Comparison of ENCODE assay signal across 8 cellular contexts in the genomic region with DNA sequence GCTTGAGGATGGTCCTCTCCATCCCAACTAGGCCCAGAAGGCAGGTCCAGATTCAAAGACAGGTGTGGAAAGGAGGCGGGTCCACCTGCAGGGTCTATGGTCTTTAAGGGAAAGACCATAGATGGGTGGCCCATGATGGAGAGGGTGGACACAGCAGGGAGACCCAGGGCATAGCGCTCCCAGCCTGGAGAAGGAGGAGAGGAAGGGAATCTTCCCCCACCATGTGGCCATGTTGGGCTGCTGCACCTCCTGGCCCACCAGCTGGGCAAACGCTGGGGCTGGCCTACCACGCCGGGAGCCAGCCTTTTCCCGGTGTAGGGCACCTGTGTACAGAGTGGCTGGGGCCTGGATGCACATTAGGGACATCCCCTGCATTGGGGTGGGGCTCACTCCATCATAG.
DNase-seq lines count a peak whose midpoint lies in the region; ATAC-seq and TF ChIP-seq lines count a peak whose summit lies in the region.

No MANE protein-coding gene starts in this region.

- H3K4me3 ChIP-seq in Caco-2 (ENCODE audit: low read depth, low read length) (no peak overlapping the region), KMS-11 (IDR thresholded peaks at IDR 0.05; ENCODE audit: insufficient read depth, low read depth, low read length) (no peak overlapping the region), breast epithelium (no peak overlapping the region), right lobe of liver (no peak overlapping the region)

- no peaks in the 10 kb centered on the region for H3K9me3 Mint-ChIP-seq in Caco-2 (ENCODE audit: unreplicated experiment)

- TF ChIP-seq POLR2A in breast epithelium (IDR thresholded peaks at IDR 0.05) (no peak), right lobe of liver (IDR thresholded peaks at IDR 0.05) (no peak)

- H3K36me3 Mint-ChIP-seq in Caco-2 (ENCODE audit: insufficient read depth, unreplicated experiment): no peaks in the 10 kb centered on the region

- no TSS peak for BruUV-seq in Caco-2 (replicated peaks; lab: Mats Ljungman, UMichigan)

- peak; percentile 54 to 63 for DNase-seq in Caco-2
- peak in 1 of 2 donors; percentile 17 for DNase-seq in breast epithelium (ENCODE audit: low spot score in 2 of 2)
- peak in 1 of 3 donors; percentile 44 for DNase-seq in right lobe of liver
- no peak for DNase-seq in cortex of kidney (lab: John Stamatoyannopoulos, UW)
- DNase-seq in NCI-H1436 treated with DMSO at 0.1 percent for 48 hours (lab: John Stamatoyannopoulos, UW): no peak

- H3K27ac ChIP-seq in KMS-11: no peak overlapping the region
- H3K27ac ChIP-seq in breast epithelium: no peak overlapping the region
- H3K27ac ChIP-seq in right lobe of liver: no peak overlapping the region

- H3K4me3 Mint-ChIP-seq in Caco-2 (ENCODE audit: unreplicated experiment): no peak overlapping the region

- WGBS in right lobe of liver (ENCODE audit: insufficient coverage, low coverage, low lambda C conversion rate, missing lambda C conversion rate): 57% methylated on average over 3 of the region's 6 CpGs

- peak; percentile 75 to 89 (median 78) for ATAC-seq in right lobe of liver
- no peak for ATAC-seq in GM21723 (IDR thresholded peaks at IDR 0.05; ENCODE audit: unreplicated experiment)
- no peak for ATAC-seq in GM18517 (IDR thresholded peaks at IDR 0.05; ENCODE audit: unreplicated experiment)

- H3K27me3 Mint-ChIP-seq in Caco-2 (ENCODE audit: insufficient read depth, unreplicated experiment): no peaks in the 10 kb centered on the region

- no peaks in the 10 kb centered on the region; the same call in 1 of the 2 replicates for H3K4me1 ChIP-seq in Caco-2
- no peaks in the 10 kb centered on the region for H3K4me1 ChIP-seq in KMS-11 (ENCODE audit: low read depth, poor library complexity, severe bottlenecking)
- no peaks in the 10 kb centered on the region for H3K4me1 ChIP-seq in breast epithelium
- H3K4me1 ChIP-seq in right lobe of liver: peaks cover 0 to 3% (median 0%) of the 10 kb centered on the region in 4 donors

- no peak overlapping the region for H3K27ac Mint-ChIP-seq in Caco-2 (ENCODE audit: unreplicated experiment)

- H3K4me2 ChIP-seq in KMS-11: no peak overlapping the region

- CTCF ChIA-PET in Caco-2 (lab: Charles Lee): interaction anchor here (0.6 to 0.7 kb wide), 2 partner anchors 73 to 95 kb away, joined by 3 read pairs; no protein-coding TSS in a partner anchor

- H4K20me1 ChIP-seq in KMS-11 (ENCODE audit: insufficient read depth): no peaks in the 10 kb centered on the region

- no peak overlapping the region for H3K9ac ChIP-seq in KMS-11

- H3K9me3 ChIP-seq in Caco-2 (0 out of 2 replicates have a peak, but pooled peaks cover 3% of the 10 kb centered on the region), breast epithelium (no peaks in the 10 kb centered on the region), right lobe of liver (no peaks in the 10 kb centered on the region)

- peak; percentile 71 to 75 for TF ChIP-seq CTCF in Caco-2 (IDR thresholded peaks at IDR 0.05; ENCODE audit: insufficient read depth in 1 of 2, low read depth in 1 of 2, low read length in 1 of 2, severe bottlenecking in 1 of 2, unreplicated experiment in 1 of 2)
- TF ChIP-seq CTCF in KMS-11 (conservative IDR thresholded peaks at IDR 0.05; ENCODE audit: low read depth, low read length): peak; percentile 38; the same call in 1 of the 2 replicates
- TF ChIP-seq CTCF in breast epithelium (IDR thresholded peaks at IDR 0.05): peak in 2 of 3 donors; percentile 57 to 68
- peak; percentile 51 to 69 (median 61) for TF ChIP-seq CTCF in right lobe of liver (IDR thresholded peaks at IDR 0.05)

- H3K4me1 Mint-ChIP-seq in Caco-2 (ENCODE audit: low read depth, unreplicated experiment): peaks cover 5% of the 10 kb centered on the region

- intact Hi-C loops in Caco-2 (cut with micrococcal nuclease; ENCODE audit: unreplicated experiment): loop anchor here (5.0 to 10.0 kb wide), 3 partner anchors 101 to 268 kb away; partner anchors contain the start of gene TLE3
- intact Hi-C loops in breast epithelium (cut with DNase I; ENCODE audit: low total_unique reads): no loop called here
- intact Hi-C loops in right lobe of liver (cut with DNase I): loop anchor here in 1 of 2 donors (10.0 kb wide), 1 partner anchor 102 kb away; no protein-coding TSS in a partner anchor

- H3K36me3 ChIP-seq in Caco-2 (ENCODE audit: control insufficient read depth, insufficient read depth, low read length) (no peaks in the 10 kb centered on the region), KMS-11 (ENCODE audit: insufficient read depth) (no peaks in the 10 kb centered on the region), breast epithelium (no peaks in the 10 kb centered on the region), right lobe of liver (no peaks in the 10 kb centered on the region)

- POLR2A ChIA-PET in Caco-2 (lab: Charles Lee): no interaction called here

- H3K27me3 ChIP-seq in Caco-2 (replicated peaks; ENCODE audit: control insufficient read depth, insufficient read depth, low read length): no peaks in the 10 kb centered on the region
- no peaks in the 10 kb centered on the region for H3K27me3 ChIP-seq in KMS-11 (ENCODE audit: insufficient read depth, low read depth)
- H3K27me3 ChIP-seq in breast epithelium: no peaks in the 10 kb centered on the region
- no peaks in the 10 kb centered on the region for H3K27me3 ChIP-seq in right lobe of liver

- no peaks in the 10 kb centered on the region for H3K79me2 ChIP-seq in KMS-11 (ENCODE audit: insufficient read depth, low read depth)

- no peak overlapping the region for H2AFZ ChIP-seq in KMS-11 (ENCODE audit: low read depth)

Comparison
In these comparisons a context has a peak if more than half of its experiments do, and no peak if none do; other contexts are left out.
1. DNase-seq: peak in Caco-2 (2 of 2); none in cortex of kidney (single experiment) and NCI-H1436 treated with DMSO at 0.1 percent for 48 hours (single experiment).
2. ATAC-seq: peak in right lobe of liver (4 of 4); none in GM21723 (single experiment) and GM18517 (single experiment).
3. Peak in every context shown above with its lines, with median percentiles within 50 percentile points of each other: CTCF ChIP-seq.